In the genomic region with DNA sequence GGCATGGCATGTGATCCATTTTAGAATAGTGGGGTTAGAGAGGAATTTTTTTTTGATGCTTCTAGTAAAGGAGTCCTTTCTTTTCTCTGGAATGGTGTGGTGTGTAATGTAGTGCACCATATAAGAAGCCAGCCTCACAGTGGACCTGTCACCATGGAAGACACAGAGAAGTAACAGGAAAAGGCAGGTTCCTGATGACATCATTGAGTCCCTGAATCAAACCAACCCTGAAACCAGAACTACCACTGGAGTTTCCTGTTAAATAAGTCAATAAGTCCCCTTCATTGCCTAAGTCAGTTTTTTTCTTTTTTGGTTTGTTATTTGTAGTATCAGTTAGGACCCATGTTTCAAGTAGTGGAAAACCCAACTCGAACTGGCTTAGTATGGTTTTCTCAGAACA, we compare ENCODE assay signal across 23 cellular contexts. TPM values are rescaled to one million over a fixed set of nuclear protein-coding genes. Genes with fewer than 3 reads are reported as not detected.
DNase-seq lines count a peak whose midpoint lies in the region; ATAC-seq, FAIRE-seq and TF ChIP-seq lines count a peak whose summit lies in the region.
"Had no signal": no experiment of that assay in that cellular context is flagged by ENCODE, and none has a peak within 500 bp of the region (broad histone marks: within the 10 kb centered on the region; RNA-seq: fewer than 3 reads in every experiment).

No MANE protein-coding gene starts in this region.

- intact Hi-C loops in HepG2 (cut with micrococcal nuclease; ENCODE audit: unreplicated experiment), result no loop called here
- intact Hi-C loops in right lobe of liver (cut with DNase I), result no loop called here
- intact Hi-C loops in A673 (cut with micrococcal nuclease; ENCODE audit: unreplicated experiment), result no loop called here

- no peaks in the 10 kb centered on the region for H4K20me1 ChIP-seq in HepG2 (ENCODE audit: insufficient read depth, low read length)
- H4K20me1 ChIP-seq in DND-41 (ENCODE audit: insufficient read depth, low read length), result no peaks in the 10 kb centered on the region

- no peaks in the 10 kb centered on the region for H3K36me3 ChIP-seq in HepG2 (replicated peaks in 1 of 2; ENCODE audit: control insufficient read depth in 1 of 2, insufficient read depth in 2 of 2, low read length in 2 of 2)
- no peaks in the 10 kb centered on the region for H3K36me3 ChIP-seq in right lobe of liver
- H3K36me3 ChIP-seq in DND-41 (ENCODE audit: insufficient read depth, low read length), result no peaks in the 10 kb centered on the region
- no peaks in the 10 kb centered on the region for H3K36me3 ChIP-seq in A673 (ENCODE audit: insufficient read depth, low read length, poor library complexity, severe bottlenecking)

- H3K4me3 ChIP-seq in HepG2 (replicated peaks in 1 of 3; ENCODE audit: insufficient read depth in 1 of 3, low read depth in 2 of 3, low read length in 3 of 3) (no peak overlapping the region), right lobe of liver (no peak overlapping the region), DND-41 (ENCODE audit: low read depth in 1 of 2, low read length in 2 of 2) (no peak overlapping the region), A673 (ENCODE audit: low read depth, low read length, poor library complexity, severe bottlenecking) (no peak overlapping the region)
- H3K4me3 ChIP-seq: GM23338 had no signal

- TF ChIP-seq POLR2A in HepG2 (IDR thresholded peaks at IDR 0.05; ENCODE audit: insufficient read depth in 1 of 2, low read depth in 2 of 2, low read length in 2 of 2) (no peak), right lobe of liver (IDR thresholded peaks at IDR 0.05) (no peak)

- in situ Hi-C loops in HepG2 (cut with HindIII; ENCODE audit: extremely low pct_ligation_motif_present, low pct_unique_long_range_greater_than_20kb), result no loop called here

- TF ChIP-seq RAD21 in HepG2 (CRISPR knock-in tag; IDR thresholded peaks at IDR 0.05), result no peak

- H2AFZ ChIP-seq in HepG2 (ENCODE audit: low read length) (no peak overlapping the region), DND-41 (ENCODE audit: low read depth, low read length) (no peak overlapping the region)
- H2AFZ ChIP-seq: GM23338 had no signal

- H3K79me2 ChIP-seq in HepG2 (ENCODE audit: insufficient read depth, low read length) (no peaks in the 10 kb centered on the region), DND-41 (ENCODE audit: insufficient read depth, low read length) (no peaks in the 10 kb centered on the region)

- H3K9ac ChIP-seq in HepG2 (ENCODE audit: insufficient read depth, low read depth, low read length) (no peak overlapping the region), DND-41 (ENCODE audit: low read depth, low read length) (no peak overlapping the region)
- H3K9ac ChIP-seq: KMS-11 had no signal

- H3K4me2 ChIP-seq in HepG2 (ENCODE audit: low read depth, low read length) (no peak overlapping the region), DND-41 (ENCODE audit: insufficient read depth, low read length) (no peak overlapping the region)
- H3K4me2 ChIP-seq: GM23338, KMS-11 had no signal

- no peak overlapping the region for H3K27ac ChIP-seq in HepG2 (ENCODE audit: extremely low read length, insufficient read depth, low read length)
- no peak overlapping the region for H3K27ac ChIP-seq in right lobe of liver
- no peak overlapping the region for H3K27ac ChIP-seq in DND-41 (ENCODE audit: low read length)
- no peak overlapping the region for H3K27ac ChIP-seq in A673 (ENCODE audit: low read depth, low read length, poor library complexity, severe bottlenecking)
- H3K27ac ChIP-seq: HL-60, KMS-11 had no signal

- H3K4me1 ChIP-seq in HepG2 (ENCODE audit: insufficient read depth, low read length) (no peaks in the 10 kb centered on the region), right lobe of liver (no peaks in the 10 kb centered on the region), DND-41 (ENCODE audit: insufficient read depth, low read length) (peaks cover 20% of the 10 kb centered on the region), A673 (ENCODE audit: insufficient read depth, low read length, poor library complexity, severe bottlenecking) (no peaks in the 10 kb centered on the region)

- ATAC-seq in HepG2, result no peak
- no peak for ATAC-seq in right lobe of liver
- peak; percentile 31; the same call in 1 of the 3 replicates for ATAC-seq in DND-41 (ENCODE audit: insufficient read depth, low read depth)
- ATAC-seq: GM23338 had no signal

- FAIRE-seq in HepG2 (lab: Jason Lieb, UNC), result no peak
- FAIRE-seq: H54 had no signal

- TF ChIP-seq EP300 in HepG2 (IDR thresholded peaks at IDR 0.05; ENCODE audit: low read depth in 2 of 2, low read length in 2 of 2), result no peak
- TF ChIP-seq EP300 in HepG2 (CRISPR knock-in tag; IDR thresholded peaks at IDR 0.05; ENCODE audit: borderline replicate concordance), result no peak

- 4% methylated on average over 1 of the region's 1 CpG for whole genome bisulfite sequencing in HepG2 (ENCODE audit: low lambda C conversion rate)
- 12% methylated on average over 1 of the region's 1 CpG for WGBS in right lobe of liver (ENCODE audit: insufficient coverage, low coverage, low lambda C conversion rate, missing lambda C conversion rate)

- TF ChIP-seq CTCF in HepG2 (CRISPR knock-in tag; IDR thresholded peaks at IDR 0.05) (no peak), right lobe of liver (IDR thresholded peaks at IDR 0.05) (no peak), DND-41 (IDR thresholded peaks at IDR 0.05; ENCODE audit: borderline replicate concordance, extremely low read depth, low read length, poor library complexity, severe bottlenecking) (no peak), A673 (conservative IDR thresholded peaks at IDR 0.05; ENCODE audit: low read depth, low read length) (no peak)

- H3K9me3 ChIP-seq in HepG2 (ENCODE audit: low read length) (no peaks in the 10 kb centered on the region), right lobe of liver (no peaks in the 10 kb centered on the region), DND-41 (ENCODE audit: insufficient read depth, low read length, severe bottlenecking) (no peaks in the 10 kb centered on the region), A673 (ENCODE audit: low read depth, low read length, poor library complexity, severe bottlenecking) (no peaks in the 10 kb centered on the region)

- POLR2A ChIA-PET in HepG2 (lab: Yijun Ruan, JAX) (no interaction called here), A673 (lab: Charles Lee; ENCODE audit: low non-redundant PET) (no interaction called here)

- CTCF ChIA-PET in HepG2 (lab: Yijun Ruan, JAX; ENCODE audit: low intra/inter-chr PET ratio, low total read pairs), result no interaction called here
- CTCF ChIA-PET in A673 (lab: Charles Lee), result no interaction called here

- no TSS peak for BruUV-seq in HepG2 (replicated peaks; lab: Mats Ljungman, UMichigan)
- BruUV-seq in A673 (replicated peaks; lab: Mats Ljungman, UMichigan), result no TSS peak

- peaks cover 1 to 3% of the 10 kb centered on the region in 2 experiments; a peak in 1 of 5 replicates for H3K27me3 ChIP-seq in HepG2 (ENCODE audit: control insufficient read depth in 1 of 2, insufficient read depth in 2 of 2, low read length in 2 of 2)
- H3K27me3 ChIP-seq in right lobe of liver, result no peaks in the 10 kb centered on the region
- no peaks in the 10 kb centered on the region for H3K27me3 ChIP-seq in DND-41 (ENCODE audit: insufficient read depth, low read length, poor library complexity)
- H3K27me3 ChIP-seq in A673 (replicated peaks; ENCODE audit: insufficient read depth, low read depth, low read length, poor library complexity), result peaks cover 82% of the 10 kb centered on the region

- no peak for DNase-seq in HepG2 (ENCODE audit: low spot score)
- no peak for DNase-seq in right lobe of liver
- no peak for DNase-seq in DND-41
- DNase-seq in OCI-M1 (lab: John Stamatoyannopoulos, UW), result peak; percentile 14
- peak; percentile 22 for DNase-seq in kidney tubule cell (ENCODE audit: low spot score)
- no peak for DNase-seq in A673 (ENCODE audit: low spot score)
- no peak for DNase-seq in NCI-H748 (lab: John Stamatoyannopoulos, UW; ENCODE audit: unreplicated experiment)
- no peak for DNase-seq in activated naive CD4-positive, alpha-beta T cell treated with Interleukin-2 at 50 U/mL for 16 hours
- DNase-seq: C1 segment of cervical spinal cord; CD4-positive, CD25-positive, alpha-beta regulatory T cell; CD8-positive, alpha-beta memory T cell; COR-L47; DMS 273 treated with DMSO at 0.1 percent for 48 hours; DMS79; GF-D8; HCEC 1CT; IMR-90 had no signal

TF ChIP-seq in HepG2, 621 proteins besides CTCF, POLR2A, EP300 and RAD21 (continues in another document):
- TF ChIP-seq RXRA (CRISPR knock-in tag; IDR thresholded peaks at IDR 0.05) (no peak), FOSL1 (CRISPR knock-in tag; IDR thresholded peaks at IDR 0.05; ENCODE audit: borderline replicate concordance) (no peak), ATF7 (IDR thresholded peaks at IDR 0.05) (peak; percentile 52), ATF7 (CRISPR knock-in tag; IDR thresholded peaks at IDR 0.05) (no peak), CREB1 (IDR thresholded peaks at IDR 0.05) (0 out of 2 replicates have a peak, but pooled peaks have one; percentile 9), CREB1 (CRISPR knock-in tag; IDR thresholded peaks at IDR 0.05) (no peak), ZNF790 (CRISPR knock-in tag; IDR thresholded peaks at IDR 0.05; ENCODE audit: borderline replicate concordance) (no peak)

RNA-seq across cellular contexts. Expression of gene ADCYAP1, which starts 11.9 kb away (rescaled TPM):
- total RNA-seq in HepG2 (2016; rRNA removed; fragmentation: Illumina TruSeq; extraction: Trizol) (not detected in 2 replicates), right lobe of liver (under 1 TPM in 1 of 6 experiments, not detected in 5; 0.12 TPM), A673 (2021) (not detected in 2 replicates)
- total RNA-seq in HepG2 (2016; cell fraction: cytosol; rRNA removed; fragmentation: Illumina TruSeq; extraction: Trizol; ENCODE audit: low read depth), result not detected in 2 replicates
- not detected in 2 replicates for total RNA-seq in HepG2 (2016; cell fraction: insoluble cytoplasmic fraction; rRNA removed; fragmentation: Illumina TruSeq; extraction: Trizol)
- total RNA-seq in HepG2 (2016; cell fraction: membrane; rRNA removed; fragmentation: Illumina TruSeq; extraction: Trizol), result not detected in 2 replicates
- not detected in 2 replicates for total RNA-seq in HepG2 (2016; cell fraction: nucleus; rRNA removed; fragmentation: Illumina TruSeq; extraction: Trizol)
- not detected in 2 replicates for polyA plus RNA-seq in HepG2 (2011; rRNA removed)
- polyA plus RNA-seq in HepG2 (2011; cell fraction: cytosol; rRNA removed), result not detected in 2 replicates
- polyA plus RNA-seq in HepG2 (2011; cell fraction: nucleus; rRNA removed), result not detected in 2 replicates
- polyA plus RNA-seq in HepG2 (2012), result not detected in 2 replicates
- not detected in 2 replicates for polyA plus RNA-seq in HepG2 (2016; cell fraction: cytosol; fragmentation: Illumina TruSeq; extraction: Trizol; ENCODE audit: low read depth)
- not detected in 2 replicates for polyA plus RNA-seq in HepG2 (2016; cell fraction: insoluble cytoplasmic fraction; fragmentation: Illumina TruSeq; extraction: Trizol; ENCODE audit: low read depth)
- not detected in 2 replicates for polyA plus RNA-seq in HepG2 (2016; cell fraction: membrane; fragmentation: Illumina TruSeq; extraction: Trizol; ENCODE audit: low read depth)
- not detected in 2 replicates for polyA plus RNA-seq in HepG2 (2016; cell fraction: nucleus; fragmentation: Illumina TruSeq; extraction: Trizol; ENCODE audit: insufficient read depth, low read depth)
- not detected in 2 replicates for polyA minus RNA-seq in HepG2 (2011; rRNA and poly(A)+ RNA removed; ENCODE audit: low replicate concordance)
- polyA minus RNA-seq in HepG2 (2011; cell fraction: cytosol; rRNA and poly(A)+ RNA removed), result not detected in 2 replicates
- polyA minus RNA-seq in HepG2 (2011; cell fraction: nucleus; rRNA and poly(A)+ RNA removed), result not detected in 2 replicates
- total RNA-seq: A172; CD4-positive, CD25-positive, alpha-beta regulatory T cell; CD8-positive, alpha-beta memory T cell; GM23338; HT1080; IMR-90 had no signal
- polyA plus RNA-seq: CD4-positive, CD25-positive, alpha-beta regulatory T cell; CD8-positive, alpha-beta memory T cell; GM23338; IMR-90 had no signal

Comparison
In these comparisons a context has a peak if more than half of its experiments do, and no peak if none do; other contexts are left out.
1. DNase-seq: peak in OCI-M1 (single experiment) and kidney tubule cell (single experiment); none in HepG2 (single experiment), right lobe of liver (0 of 3), DND-41 (single experiment), A673 (single experiment), NCI-H748 (single experiment) and activated naive CD4-positive, alpha-beta T cell treated with Interleukin-2 at 50 U/mL for 16 hours (single experiment).